Comparison of ENCODE assay signal across 18 cellular contexts in the genomic region with DNA sequence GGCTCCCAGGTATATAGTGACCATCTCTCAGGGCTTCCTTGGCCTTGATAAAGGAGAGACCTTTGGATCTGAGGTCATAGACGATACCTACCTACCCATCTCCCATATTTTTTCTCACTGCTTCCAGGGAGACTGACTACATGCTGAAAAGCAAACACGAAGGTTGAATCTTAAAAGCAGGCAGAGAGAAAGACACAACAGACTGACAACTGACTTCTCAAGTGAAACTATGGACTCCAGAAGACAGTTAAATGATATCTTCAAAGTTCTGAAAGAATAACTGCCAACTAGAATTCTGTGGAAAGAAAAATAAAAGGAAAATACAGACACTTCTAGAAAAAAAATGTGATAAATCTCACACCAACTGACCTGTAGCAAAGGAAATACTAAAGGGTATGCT.
DNase-seq lines count a peak whose midpoint lies in the region; ATAC-seq, FAIRE-seq and TF ChIP-seq lines count a peak whose summit lies in the region.
"Had no signal": no experiment of that assay in that cellular context is flagged by ENCODE, and none has a peak within 500 bp of the region (broad histone marks: within the 10 kb centered on the region; RNA-seq: fewer than 3 reads in every experiment).

No MANE protein-coding gene starts in this region.

- no peak for FAIRE-seq in A549 (lab: Jason Lieb, UNC)
- FAIRE-seq: D721Med, GM19239 had no signal

- intact Hi-C loops in esophagus squamous epithelium (cut with DNase I), result no loop called here

- H3K4me3 ChIP-seq in A549 (no peak overlapping the region), adipocyte (ENCODE audit: low read length) (peak overlapping the region; percentile 20), esophagus squamous epithelium (no peak overlapping the region)
- H3K4me3 ChIP-seq: SJSA1 had no signal

- no peak overlapping the region for H3K9ac ChIP-seq in adipocyte (ENCODE audit: low read length)

- WGBS in A549 (ENCODE audit: missing lambda C conversion rate), result 4% methylated on average over 2 of the region's 2 CpGs
- WGBS in esophagus squamous epithelium, 2 donors, result 86 to 89% methylated on average over 2 of the region's 2 CpGs

- H3K4me1 ChIP-seq in A549 (no peaks in the 10 kb centered on the region), adipocyte (ENCODE audit: control insufficient read depth, insufficient read depth, low read length) (peaks cover 44% of the 10 kb centered on the region), esophagus squamous epithelium (peaks cover 24 to 59% (median 25%) of the 10 kb centered on the region in 3 donors)
- H3K4me1 ChIP-seq: BE2C, SJSA1 had no signal

- no peak overlapping the region for H3K4me2 ChIP-seq in A549

- POLR2A ChIA-PET in A549 (lab: Yijun Ruan, JAX), result no interaction called here

- no peak for TF ChIP-seq RAD21 in A549 (conservative IDR thresholded peaks at IDR 0.05 in 1 of 2, IDR thresholded peaks at IDR 0.05 in 1 of 2)

- DNase-seq in A549 (ENCODE audit: low read depth in 1 of 2, low spot score in 1 of 2) (peak in 1 of 2 experiments; percentile 22), Kasumi-1 (lab: John Stamatoyannopoulos, UW) (peak; percentile 17 to 35), adipocyte (ENCODE audit: low read depth) (no peak), esophagus squamous epithelium (lab: John Stamatoyannopoulos, UW) (no peak), NCI-H1048 (lab: John Stamatoyannopoulos, UW) (no peak), NOMO-1 (lab: John Stamatoyannopoulos, UW; ENCODE audit: unreplicated experiment in 2 of 2) (no peak), 8988T (no peak)
- DNase-seq: BE2C, DMS53, GDM1, NCI-H1694, NCI-H2081 treated with DMSO at 0.1 percent for 48 hours, NCI-H2171 treated with DMSO at 0.1 percent for 48 hours, NCI-H526 had no signal

- TF ChIP-seq CTCF in A549 (IDR thresholded peaks at IDR 0.05) (no peak), esophagus squamous epithelium (IDR thresholded peaks at IDR 0.05) (no peak)

- CTCF ChIA-PET in A549 (lab: Yijun Ruan, JAX), result no interaction called here

- TF ChIP-seq POLR2A in A549 (IDR thresholded peaks at IDR 0.05; ENCODE audit: low read length) (no peak), esophagus squamous epithelium (IDR thresholded peaks at IDR 0.05) (no peak)

- no peaks in the 10 kb centered on the region for H3K36me3 ChIP-seq in adipocyte (ENCODE audit: control insufficient read depth, insufficient read depth, low read length, severe bottlenecking)
- no peaks in the 10 kb centered on the region for H3K36me3 ChIP-seq in esophagus squamous epithelium
- H3K36me3 ChIP-seq: BE2C, SJSA1 had no signal

- no peaks in the 10 kb centered on the region for H3K27me3 ChIP-seq in adipocyte (replicated peaks; ENCODE audit: control insufficient read depth, insufficient read depth, low read length)
- H3K27me3 ChIP-seq in esophagus squamous epithelium, result no peaks in the 10 kb centered on the region
- H3K27me3 ChIP-seq: BE2C, SJSA1 had no signal

- H3K27ac ChIP-seq in A549, result no peak overlapping the region
- peak overlapping the region in 3 of 4 donors; percentile 78 to 87 (median 81) for H3K27ac ChIP-seq in esophagus squamous epithelium
- H3K27ac ChIP-seq: SJSA1 had no signal

- TF ChIP-seq EP300 in A549 (IDR thresholded peaks at IDR 0.05), result no peak

- no peak for ATAC-seq in A549
- ATAC-seq: Right ventricle myocardium inferior had no signal

- H3K9me3 ChIP-seq in A549 (peaks cover 18% of the 10 kb centered on the region), adipocyte (ENCODE audit: control insufficient read depth, low read length) (peaks cover 17% of the 10 kb centered on the region), esophagus squamous epithelium (peaks cover 0 to 6% (median 5%) of the 10 kb centered on the region in 3 donors)
- H3K9me3 ChIP-seq: BE2C had no signal

TF ChIP-seq in A549, 52 proteins besides CTCF, POLR2A, EP300 and RAD21:
- TF ChIP-seq ZC3H11A (IDR thresholded peaks at IDR 0.05) (no peak), NPAS2 (CRISPR knock-in tag; IDR thresholded peaks at IDR 0.05; ENCODE audit: borderline replicate concordance) (no peak), SREBF2 (IDR thresholded peaks at IDR 0.05) (no peak), HOXA7 (CRISPR knock-in tag; IDR thresholded peaks at IDR 0.05) (no peak), KDM1A (IDR thresholded peaks at IDR 0.05; ENCODE audit: low read depth) (peak; percentile 75; the same call in 1 of the 2 replicates), ESRRA (IDR thresholded peaks at IDR 0.05; ENCODE audit: borderline replicate concordance, low read length) (no peak), ZNF302 (CRISPR knock-in tag; IDR thresholded peaks at IDR 0.05) (no peak), CHD4 (IDR thresholded peaks at IDR 0.05; ENCODE audit: borderline replicate concordance) (no peak), NR3C1 (IDR thresholded peaks at IDR 0.05) (no peak), HOXB5 (CRISPR knock-in tag; IDR thresholded peaks at IDR 0.05) (no peak), ZFP36 (IDR thresholded peaks at IDR 0.05; ENCODE audit: borderline replicate concordance, partially characterized antibody) (peak; percentile 38), PHF8 (IDR thresholded peaks at IDR 0.05; ENCODE audit: borderline replicate concordance, low read depth) (no peak), RCOR1 (IDR thresholded peaks at IDR 0.05; ENCODE audit: low read depth, low read length) (no peak), RFX5 (IDR thresholded peaks at IDR 0.05) (no peak), EHF (CRISPR knock-in tag; IDR thresholded peaks at IDR 0.05) (no peak), BHLHE40 (IDR thresholded peaks at IDR 0.05; ENCODE audit: low read depth, low read length) (no peak)
- TF ChIP-seq, protein P1, sequence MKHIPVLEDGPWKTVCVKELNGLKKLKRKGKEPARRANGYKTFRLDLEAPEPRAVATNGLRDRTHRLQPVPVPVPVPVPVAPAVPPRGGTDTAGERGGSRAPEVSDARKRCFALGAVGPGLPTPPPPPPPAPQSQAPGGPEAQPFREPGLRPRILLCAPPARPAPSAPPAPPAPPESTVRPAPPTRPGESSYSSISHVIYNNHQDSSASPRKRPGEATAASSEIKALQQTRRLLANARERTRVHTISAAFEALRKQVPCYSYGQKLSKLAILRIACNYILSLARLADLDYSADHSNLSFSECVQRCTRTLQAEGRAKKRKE (CRISPR knock-in tag; IDR thresholded peaks at IDR 0.05; ENCODE audit: low read depth), result no peak

Comparison
In these comparisons a context has a peak if more than half of its experiments do, and no peak if none do; other contexts are left out.
1. DNase-seq: peak in Kasumi-1 (2 of 2); none in adipocyte (single experiment), esophagus squamous epithelium (single experiment), NCI-H1048 (single experiment), NOMO-1 (0 of 2) and 8988T (single experiment).
2. H3K27ac ChIP-seq: peak in esophagus squamous epithelium (3 of 4); none in A549 (0 of 2).